Comparison of ENCODE assay signal across 2 cellular contexts in the genomic region with DNA sequence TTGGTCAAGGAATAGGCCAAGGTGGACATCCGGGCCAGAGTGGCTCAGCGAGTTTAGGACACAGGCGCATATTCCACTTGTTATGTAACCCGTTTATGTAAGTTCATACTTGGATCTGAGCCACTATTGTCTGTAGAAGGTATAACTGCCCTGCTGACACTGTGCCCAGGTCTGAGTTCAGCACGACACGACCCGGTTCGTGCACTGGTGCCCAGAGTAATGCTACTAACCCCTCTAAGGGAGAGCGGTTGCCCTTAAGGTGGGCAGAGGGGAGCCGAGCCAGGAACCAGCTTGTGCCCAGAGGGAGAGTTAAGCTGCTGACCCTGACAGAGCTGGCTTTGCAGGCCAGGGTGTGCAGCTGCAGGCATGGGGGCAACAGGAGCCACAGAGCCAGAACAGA.
TF ChIP-seq lines count a peak whose summit lies in the region.

No MANE protein-coding gene starts in this region.

TF ChIP-seq in H1, 55 proteins besides CTCF, POLR2A, EP300 and RAD21 (continued from another document):
- no peak for TF ChIP-seq RBBP5 (IDR thresholded peaks at IDR 0.05; ENCODE audit: borderline replicate concordance, low read depth, low read length)
- TF ChIP-seq TAF1 (IDR thresholded peaks at IDR 0.05; ENCODE audit: low read depth, low read length): no peak
- TF ChIP-seq SIRT6 (IDR thresholded peaks at IDR 0.05; ENCODE audit: low read length): no peak
- no peak for TF ChIP-seq SUZ12 (IDR thresholded peaks at IDR 0.05; ENCODE audit: low read length)
- TF ChIP-seq TBP (IDR thresholded peaks at IDR 0.05; ENCODE audit: low read depth, low read length): no peak
- no peak for TF ChIP-seq GABPA (IDR thresholded peaks at IDR 0.05; ENCODE audit: borderline replicate concordance, insufficient read depth, low read length)
- TF ChIP-seq POLR2AphosphoS5 (IDR thresholded peaks at IDR 0.05; ENCODE audit: low read depth, low read length): no peak
- no peak for TF ChIP-seq RFX5 (IDR thresholded peaks at IDR 0.05; ENCODE audit: borderline replicate concordance, low read depth, low read length)
- TF ChIP-seq, protein P1, sequence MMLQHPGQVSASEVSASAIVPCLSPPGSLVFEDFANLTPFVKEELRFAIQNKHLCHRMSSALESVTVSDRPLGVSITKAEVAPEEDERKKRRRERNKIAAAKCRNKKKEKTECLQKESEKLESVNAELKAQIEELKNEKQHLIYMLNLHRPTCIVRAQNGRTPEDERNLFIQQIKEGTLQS (IDR thresholded peaks at IDR 0.05; ENCODE audit: insufficient read depth, low read depth, low read length): no peak
- no peak for TF ChIP-seq CTBP2 (IDR thresholded peaks at IDR 0.05; ENCODE audit: borderline replicate concordance, insufficient read depth, insufficient read length, low read length)
- no peak for TF ChIP-seq CBX8 (IDR thresholded peaks at IDR 0.05; ENCODE audit: borderline replicate concordance, low read depth, low read length)
- no peak for TF ChIP-seq BACH1 (IDR thresholded peaks at IDR 0.05; ENCODE audit: low read length)
- TF ChIP-seq, protein P2, sequence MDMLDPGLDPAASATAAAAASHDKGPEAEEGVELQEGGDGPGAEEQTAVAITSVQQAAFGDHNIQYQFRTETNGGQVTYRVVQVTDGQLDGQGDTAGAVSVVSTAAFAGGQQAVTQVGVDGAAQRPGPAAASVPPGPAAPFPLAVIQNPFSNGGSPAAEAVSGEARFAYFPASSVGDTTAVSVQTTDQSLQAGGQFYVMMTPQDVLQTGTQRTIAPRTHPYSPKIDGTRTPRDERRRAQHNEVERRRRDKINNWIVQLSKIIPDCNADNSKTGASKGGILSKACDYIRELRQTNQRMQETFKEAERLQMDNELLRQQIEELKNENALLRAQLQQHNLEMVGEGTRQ (IDR thresholded peaks at IDR 0.05; ENCODE audit: low read length): no peak
- no peak for TF ChIP-seq NANOG (IDR thresholded peaks at IDR 0.05; ENCODE audit: insufficient read depth, low read depth, low read length, poor library complexity, severe bottlenecking)
- no peak for TF ChIP-seq CBX5 (IDR thresholded peaks at IDR 0.05; ENCODE audit: low read depth, low read length)

TF ChIP-seq in SK-N-SH treated with all-trans-retinoic acid at 6 μM for 48 hours, 23 proteins besides CTCF, POLR2A, EP300 and RAD21 (continued from another document):
- TF ChIP-seq, protein P3, sequence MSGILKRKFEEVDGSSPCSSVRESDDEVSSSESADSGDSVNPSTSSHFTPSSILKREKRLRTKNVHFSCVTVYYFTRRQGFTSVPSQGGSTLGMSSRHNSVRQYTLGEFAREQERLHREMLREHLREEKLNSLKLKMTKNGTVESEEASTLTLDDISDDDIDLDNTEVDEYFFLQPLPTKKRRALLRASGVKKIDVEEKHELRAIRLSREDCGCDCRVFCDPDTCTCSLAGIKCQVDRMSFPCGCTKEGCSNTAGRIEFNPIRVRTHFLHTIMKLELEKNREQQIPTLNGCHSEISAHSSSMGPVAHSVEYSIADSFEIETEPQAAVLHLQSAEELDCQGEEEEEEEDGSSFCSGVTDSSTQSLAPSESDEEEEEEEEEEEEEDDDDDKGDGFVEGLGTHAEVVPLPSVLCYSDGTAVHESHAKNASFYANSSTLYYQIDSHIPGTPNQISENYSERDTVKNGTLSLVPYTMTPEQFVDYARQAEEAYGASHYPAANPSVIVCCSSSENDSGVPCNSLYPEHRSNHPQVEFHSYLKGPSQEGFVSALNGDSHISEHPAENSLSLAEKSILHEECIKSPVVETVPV (CRISPR knock-in tag; IDR thresholded peaks at IDR 0.05): no peak
- TF ChIP-seq ZFP3 (CRISPR knock-in tag; IDR thresholded peaks at IDR 0.05): no peak
- TF ChIP-seq, protein P4, sequence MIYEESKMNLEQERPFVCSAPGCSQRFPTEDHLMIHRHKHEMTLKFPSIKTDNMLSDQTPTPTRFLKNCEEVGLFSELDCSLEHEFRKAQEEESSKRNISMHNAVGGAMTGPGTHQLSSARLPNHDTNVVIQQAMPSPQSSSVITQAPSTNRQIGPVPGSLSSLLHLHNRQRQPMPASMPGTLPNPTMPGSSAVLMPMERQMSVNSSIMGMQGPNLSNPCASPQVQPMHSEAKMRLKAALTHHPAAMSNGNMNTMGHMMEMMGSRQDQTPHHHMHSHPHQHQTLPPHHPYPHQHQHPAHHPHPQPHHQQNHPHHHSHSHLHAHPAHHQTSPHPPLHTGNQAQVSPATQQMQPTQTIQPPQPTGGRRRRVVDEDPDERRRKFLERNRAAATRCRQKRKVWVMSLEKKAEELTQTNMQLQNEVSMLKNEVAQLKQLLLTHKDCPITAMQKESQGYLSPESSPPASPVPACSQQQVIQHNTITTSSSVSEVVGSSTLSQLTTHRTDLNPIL (CRISPR knock-in tag; IDR thresholded peaks at IDR 0.05; ENCODE audit: low read depth): no peak
- no peak for TF ChIP-seq OSR1 (CRISPR knock-in tag; IDR thresholded peaks at IDR 0.05)
- no peak for TF ChIP-seq ZC3H10 (CRISPR knock-in tag; IDR thresholded peaks at IDR 0.05)
- TF ChIP-seq ISL1 (CRISPR knock-in tag; IDR thresholded peaks at IDR 0.05): no peak
- no peak for TF ChIP-seq CSDC2 (CRISPR knock-in tag; IDR thresholded peaks at IDR 0.05)
- TF ChIP-seq GLIS3 (CRISPR knock-in tag; IDR thresholded peaks at IDR 0.05): no peak
- no peak for TF ChIP-seq PPARA (CRISPR knock-in tag; IDR thresholded peaks at IDR 0.05; ENCODE audit: borderline replicate concordance)
- TF ChIP-seq ZFP30 (CRISPR knock-in tag; IDR thresholded peaks at IDR 0.05): no peak
- no peak for TF ChIP-seq ARNTL (CRISPR knock-in tag; IDR thresholded peaks at IDR 0.05; ENCODE audit: borderline replicate concordance, low read depth)
- TF ChIP-seq, protein P5, sequence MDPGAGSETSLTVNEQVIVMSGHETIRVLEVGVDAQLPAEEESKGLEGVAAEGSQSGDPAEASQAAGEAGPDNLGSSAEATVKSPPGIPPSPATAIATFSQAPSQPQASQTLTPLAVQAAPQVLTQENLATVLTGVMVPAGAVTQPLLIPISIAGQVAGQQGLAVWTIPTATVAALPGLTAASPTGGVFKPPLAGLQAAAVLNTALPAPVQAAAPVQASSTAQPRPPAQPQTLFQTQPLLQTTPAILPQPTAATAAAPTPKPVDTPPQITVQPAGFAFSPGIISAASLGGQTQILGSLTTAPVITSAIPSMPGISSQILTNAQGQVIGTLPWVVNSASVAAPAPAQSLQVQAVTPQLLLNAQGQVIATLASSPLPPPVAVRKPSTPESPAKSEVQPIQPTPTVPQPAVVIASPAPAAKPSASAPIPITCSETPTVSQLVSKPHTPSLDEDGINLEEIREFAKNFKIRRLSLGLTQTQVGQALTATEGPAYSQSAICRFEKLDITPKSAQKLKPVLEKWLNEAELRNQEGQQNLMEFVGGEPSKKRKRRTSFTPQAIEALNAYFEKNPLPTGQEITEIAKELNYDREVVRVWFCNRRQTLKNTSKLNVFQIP (CRISPR knock-in tag; IDR thresholded peaks at IDR 0.05; ENCODE audit: borderline replicate concordance, low read depth): no peak
- TF ChIP-seq BACH2 (CRISPR knock-in tag; IDR thresholded peaks at IDR 0.05; ENCODE audit: borderline replicate concordance): no peak
- no peak for TF ChIP-seq TCF4 (CRISPR knock-in tag; IDR thresholded peaks at IDR 0.05; ENCODE audit: borderline replicate concordance)
- TF ChIP-seq, protein P6, sequence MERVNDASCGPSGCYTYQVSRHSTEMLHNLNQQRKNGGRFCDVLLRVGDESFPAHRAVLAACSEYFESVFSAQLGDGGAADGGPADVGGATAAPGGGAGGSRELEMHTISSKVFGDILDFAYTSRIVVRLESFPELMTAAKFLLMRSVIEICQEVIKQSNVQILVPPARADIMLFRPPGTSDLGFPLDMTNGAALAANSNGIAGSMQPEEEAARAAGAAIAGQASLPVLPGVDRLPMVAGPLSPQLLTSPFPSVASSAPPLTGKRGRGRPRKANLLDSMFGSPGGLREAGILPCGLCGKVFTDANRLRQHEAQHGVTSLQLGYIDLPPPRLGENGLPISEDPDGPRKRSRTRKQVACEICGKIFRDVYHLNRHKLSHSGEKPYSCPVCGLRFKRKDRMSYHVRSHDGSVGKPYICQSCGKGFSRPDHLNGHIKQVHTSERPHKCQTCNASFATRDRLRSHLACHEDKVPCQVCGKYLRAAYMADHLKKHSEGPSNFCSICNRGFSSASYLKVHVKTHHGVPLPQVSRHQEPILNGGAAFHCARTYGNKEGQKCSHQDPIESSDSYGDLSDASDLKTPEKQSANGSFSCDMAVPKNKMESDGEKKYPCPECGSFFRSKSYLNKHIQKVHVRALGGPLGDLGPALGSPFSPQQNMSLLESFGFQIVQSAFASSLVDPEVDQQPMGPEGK (CRISPR knock-in tag; IDR thresholded peaks at IDR 0.05; ENCODE audit: borderline replicate concordance): no peak
- TF ChIP-seq, protein P7, sequence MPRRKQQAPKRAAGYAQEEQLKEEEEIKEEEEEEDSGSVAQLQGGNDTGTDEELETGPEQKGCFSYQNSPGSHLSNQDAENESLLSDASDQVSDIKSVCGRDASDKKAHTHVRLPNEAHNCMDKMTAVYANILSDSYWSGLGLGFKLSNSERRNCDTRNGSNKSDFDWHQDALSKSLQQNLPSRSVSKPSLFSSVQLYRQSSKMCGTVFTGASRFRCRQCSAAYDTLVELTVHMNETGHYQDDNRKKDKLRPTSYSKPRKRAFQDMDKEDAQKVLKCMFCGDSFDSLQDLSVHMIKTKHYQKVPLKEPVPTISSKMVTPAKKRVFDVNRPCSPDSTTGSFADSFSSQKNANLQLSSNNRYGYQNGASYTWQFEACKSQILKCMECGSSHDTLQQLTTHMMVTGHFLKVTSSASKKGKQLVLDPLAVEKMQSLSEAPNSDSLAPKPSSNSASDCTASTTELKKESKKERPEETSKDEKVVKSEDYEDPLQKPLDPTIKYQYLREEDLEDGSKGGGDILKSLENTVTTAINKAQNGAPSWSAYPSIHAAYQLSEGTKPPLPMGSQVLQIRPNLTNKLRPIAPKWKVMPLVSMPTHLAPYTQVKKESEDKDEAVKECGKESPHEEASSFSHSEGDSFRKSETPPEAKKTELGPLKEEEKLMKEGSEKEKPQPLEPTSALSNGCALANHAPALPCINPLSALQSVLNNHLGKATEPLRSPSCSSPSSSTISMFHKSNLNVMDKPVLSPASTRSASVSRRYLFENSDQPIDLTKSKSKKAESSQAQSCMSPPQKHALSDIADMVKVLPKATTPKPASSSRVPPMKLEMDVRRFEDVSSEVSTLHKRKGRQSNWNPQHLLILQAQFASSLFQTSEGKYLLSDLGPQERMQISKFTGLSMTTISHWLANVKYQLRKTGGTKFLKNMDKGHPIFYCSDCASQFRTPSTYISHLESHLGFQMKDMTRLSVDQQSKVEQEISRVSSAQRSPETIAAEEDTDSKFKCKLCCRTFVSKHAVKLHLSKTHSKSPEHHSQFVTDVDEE (CRISPR knock-in tag; IDR thresholded peaks at IDR 0.05): no peak
- TF ChIP-seq ZNF565 (CRISPR knock-in tag; conservative IDR thresholded peaks at IDR 0.05; ENCODE audit: low read depth): no peak
